Comparison of ENCODE assay signal across 8 cellular contexts in genomic region chr12:127108360-127109215, GRCh38.
DNase-seq lines count a peak whose midpoint lies in the region; ATAC-seq and TF ChIP-seq lines count a peak whose summit lies in the region.

No MANE protein-coding gene starts in this region.

- H3K4me1 ChIP-seq in heart right ventricle = no peaks in the 10 kb centered on the region

- no peaks in the 10 kb centered on the region for H3K36me3 ChIP-seq in heart right ventricle

- intact Hi-C loops in heart right ventricle (cut with DNase I) = loop anchor here (1.0 to 10.0 kb wide), 11 partner anchors 184 to 956 kb away; no protein-coding TSS in a partner anchor

- TF ChIP-seq CTCF in heart right ventricle (IDR thresholded peaks at IDR 0.05) = peak; percentile 52 to 80 (median 72)
- peak; percentile 75 for TF ChIP-seq CTCF in retinal pigment epithelial cell (conservative IDR thresholded peaks at IDR 0.05; ENCODE audit: low read depth, low read length)

- H3K27ac ChIP-seq in heart right ventricle = no peak overlapping the region

- peaks cover 0 to 15% (median 11%) of the 10 kb centered on the region in 7 donors for H3K27me3 ChIP-seq in heart right ventricle

- peak; percentile 68 for DNase-seq in COLO829 (ENCODE audit: low spot score)
- DNase-seq in RKO (ENCODE audit: low spot score) = peak; percentile 40
- DNase-seq in activated naive CD4-positive, alpha-beta T cell treated with anti-CD3 and anti-CD28 coated beads, Interleukin-2, amount 50 U/mL, for 16 hours = peak; percentile 45
- DNase-seq in heart right ventricle = peak; percentile 40 to 43
- no peak for DNase-seq in retinal pigment epithelial cell (ENCODE audit: low read depth)

- 46% methylated on average over 7 of the region's 7 CpGs for WGBS in heart right ventricle, 2 donors

- ATAC-seq in GM19324 (IDR thresholded peaks at IDR 0.05; ENCODE audit: low FRiP score, unreplicated experiment) (peak; percentile 76), HG03469 (IDR thresholded peaks at IDR 0.05; ENCODE audit: unreplicated experiment) (peak; percentile 70), heart right ventricle (peak in 7 of 8 donors; percentile 42 to 79 (median 71)), GM18517 (IDR thresholded peaks at IDR 0.05; ENCODE audit: unreplicated experiment) (no peak)

- H3K4me3 ChIP-seq in heart right ventricle = no peak overlapping the region
- H3K4me3 ChIP-seq in retinal pigment epithelial cell (ENCODE audit: low read length) = no peak overlapping the region

- H3K9me3 ChIP-seq in heart right ventricle = no peaks in the 10 kb centered on the region
